Comparison of ENCODE assay signal across 8 cellular contexts in the genomic region with DNA sequence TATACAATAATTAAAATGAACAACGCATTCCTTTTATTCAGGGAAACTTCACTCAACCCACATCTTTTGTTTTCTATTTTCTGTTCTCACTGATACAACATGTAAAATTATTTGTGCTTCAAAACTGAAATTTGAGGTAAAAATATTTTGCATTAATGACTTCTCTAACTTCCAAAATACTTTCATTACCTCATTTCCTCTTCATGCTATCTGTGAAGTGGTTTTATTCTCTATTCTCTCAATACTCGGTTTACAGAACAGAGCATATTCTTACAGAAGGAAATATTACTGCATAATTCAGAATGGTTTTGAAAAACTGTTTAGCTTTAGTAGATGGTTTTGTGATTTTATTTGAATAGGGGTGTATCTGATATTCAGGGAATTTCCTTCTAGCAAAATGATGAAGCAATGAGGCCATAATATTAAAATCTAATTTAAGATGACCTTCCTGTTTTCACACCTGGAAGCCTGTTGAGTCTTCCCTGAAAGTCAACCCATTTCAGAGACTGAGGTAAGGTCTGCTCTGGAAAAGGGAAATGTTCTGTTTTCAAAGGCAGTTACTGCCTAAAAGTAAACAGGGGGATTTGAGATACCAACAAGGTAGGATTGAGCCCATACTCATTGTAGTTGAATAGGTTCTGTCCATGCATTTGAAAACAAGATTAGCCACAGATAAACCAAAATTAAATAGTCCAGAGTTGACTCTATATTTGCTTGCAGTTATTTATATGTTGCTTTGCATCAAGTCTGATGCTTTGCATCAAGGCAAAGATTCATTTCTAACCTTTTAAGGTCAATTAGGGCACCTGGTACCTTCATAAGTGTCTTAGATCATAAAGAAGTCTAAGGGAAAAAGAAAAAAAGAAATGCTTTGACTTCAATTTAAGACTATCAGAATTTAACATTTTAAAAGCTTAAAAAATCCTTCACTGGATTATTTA.
DNase-seq lines count a peak whose midpoint lies in the region; ATAC-seq and FAIRE-seq lines count a peak whose summit lies in the region.
"Had no signal": no experiment of that assay in that cellular context is flagged by ENCODE, and none has a peak within 500 bp of the region (broad histone marks: within the 10 kb centered on the region; RNA-seq: fewer than 3 reads in every experiment).

No MANE protein-coding gene starts in this region.

- ATAC-seq in GM18517 (IDR thresholded peaks at IDR 0.05; ENCODE audit: unreplicated experiment) (peak; percentile 82), GM21381 (IDR thresholded peaks at IDR 0.05; ENCODE audit: unreplicated experiment) (peak; percentile 67), HG03103 (IDR thresholded peaks at IDR 0.05; ENCODE audit: low read depth, unreplicated experiment) (peak; percentile 59), HG03196 (IDR thresholded peaks at IDR 0.05; ENCODE audit: unreplicated experiment) (no peak)
- ATAC-seq: left lobe of liver had no signal

- DNase-seq in hypothalamus (lab: John Stamatoyannopoulos, UW), result no peak
- DNase-seq in NCI-H510A (lab: John Stamatoyannopoulos, UW), result no peak

- peak; percentile 33 for FAIRE-seq in colon (lab: Jason Lieb, UNC)
